In genomic region chr15:82849556-82850241, GRCh38 we compare ENCODE assay signal across 8 cellular contexts. TPM values are rescaled to one million over a fixed set of nuclear protein-coding genes. Genes with fewer than 3 reads are reported as not detected.
DNase-seq lines count a peak whose midpoint lies in the region; ATAC-seq and TF ChIP-seq lines count a peak whose summit lies in the region.

No MANE protein-coding gene starts in this region.

- H3K9ac ChIP-seq in fibroblast of lung (ENCODE audit: insufficient read depth, low read length) (no peak overlapping the region), subcutaneous abdominal adipose tissue (ENCODE audit: low read length in 5 of 5) (peak overlapping the region in 1 of 5 donors; percentile 37)

- no peak overlapping the region for H3K27ac ChIP-seq in fibroblast of lung (ENCODE audit: insufficient read depth, low read length)
- H3K27ac ChIP-seq in muscle layer of duodenum (ENCODE audit: low read length) = peak overlapping the region; percentile 45
- H3K27ac ChIP-seq in subcutaneous abdominal adipose tissue (ENCODE audit: low read depth, low read length) = no peak overlapping the region

- H3K36me3 ChIP-seq in fibroblast of lung (ENCODE audit: control insufficient read depth, insufficient read depth, low read length) (no peaks in the 10 kb centered on the region), muscle layer of duodenum (ENCODE audit: control insufficient read depth in 1 of 2, insufficient read depth in 2 of 2, low read length in 2 of 2) (no peaks in the 10 kb centered on the region), subcutaneous abdominal adipose tissue (ENCODE audit: control insufficient read depth in 5 of 5, insufficient read depth in 5 of 5, low read length in 5 of 5) (no peaks in the 10 kb centered on the region)

- peak; percentile 83 for ATAC-seq in activated CD8-positive, alpha-beta T cell treated with anti-CD3 and anti-CD28 coated beads for 36 hours

- DNase-seq in Calu3 (peak; percentile 59), HCEC 1CT (peak; percentile 83), NCI-H510A (lab: John Stamatoyannopoulos, UW) (peak; percentile 14), fibroblast of lung (ENCODE audit: low read depth in 2 of 2) (peak; percentile 80 to 81), amniotic stem cell (lab: John Stamatoyannopoulos, UW) (no peak)
- DNase-seq in activated CD8-positive, alpha-beta T cell treated with anti-CD3 and anti-CD28 coated beads for 36 hours = peak; percentile 69

- H3K4me3 Mint-ChIP-seq in Calu3 (ENCODE audit: low read depth, unreplicated experiment) = no peak overlapping the region
- H3K4me3 Mint-ChIP-seq in activated CD8-positive, alpha-beta T cell treated with anti-CD3 and anti-CD28 coated beads for 36 hours = no peak overlapping the region

- no peak overlapping the region for H3K27ac Mint-ChIP-seq in Calu3 (ENCODE audit: unreplicated experiment)
- H3K27ac Mint-ChIP-seq in activated CD8-positive, alpha-beta T cell treated with anti-CD3 and anti-CD28 coated beads for 36 hours = no peak overlapping the region

- intact Hi-C loops in Calu3 (cut with micrococcal nuclease; ENCODE audit: unreplicated experiment) = loop anchor here (1.0 to 2.0 kb wide), 2 partner anchors 137 to 151 kb away; partner anchors contain the start of gene RAMAC
- intact Hi-C loops in activated CD8-positive, alpha-beta T cell treated with anti-CD3 and anti-CD28 coated beads for 36 hours (cut with micrococcal nuclease) = loop anchor here (5.0 kb wide), 1 partner anchor 153 kb away; no protein-coding TSS in a partner anchor

- no TSS peak for BruUV-seq in Calu3 (replicated peaks; lab: Mats Ljungman, UMichigan)

- no peaks in the 10 kb centered on the region for H3K4me1 ChIP-seq in fibroblast of lung (ENCODE audit: control insufficient read depth, extremely low read depth, insufficient read depth, low read length)
- H3K4me1 ChIP-seq in muscle layer of duodenum (ENCODE audit: control insufficient read depth in 1 of 2, insufficient read depth in 2 of 2, low read length in 2 of 2) = peaks cover 4 to 10% of the 10 kb centered on the region in 2 donors
- H3K4me1 ChIP-seq in subcutaneous abdominal adipose tissue (ENCODE audit: control insufficient read depth in 5 of 5, insufficient read depth in 5 of 5, low read length in 5 of 5) = peaks cover 0 to 14% (median 10%) of the 10 kb centered on the region in 5 donors

- H3K4me2 ChIP-seq in fibroblast of lung (ENCODE audit: extremely low read depth, insufficient read depth, low read length) = peak overlapping the region; percentile 23

- CTCF ChIA-PET in Calu3 (lab: Charles Lee) = interaction anchor here (0.6 to 1.8 kb wide), 5 partner anchors 17 to 151 kb away, joined by 3 to 9 read pairs (median 4); partner anchors contain the start of gene RAMAC
- CTCF ChIA-PET in activated CD8-positive, alpha-beta T cell treated with anti-CD3 and anti-CD28 coated beads for 36 hours (lab: Charles Lee) = interaction anchor here (0.7 to 6.4 kb wide), 15 partner anchors 11 to 196 kb away, joined by 3 to 43 read pairs (median 5); partner anchors contain the start of gene RAMAC

- no peaks in the 10 kb centered on the region for H3K27me3 Mint-ChIP-seq in Calu3 (ENCODE audit: unreplicated experiment)
- H3K27me3 Mint-ChIP-seq in activated CD8-positive, alpha-beta T cell treated with anti-CD3 and anti-CD28 coated beads for 36 hours = no peaks in the 10 kb centered on the region

- H3K36me3 Mint-ChIP-seq in Calu3 (ENCODE audit: insufficient read depth, unreplicated experiment) = peaks cover 10% of the 10 kb centered on the region
- no peaks in the 10 kb centered on the region for H3K36me3 Mint-ChIP-seq in activated CD8-positive, alpha-beta T cell treated with anti-CD3 and anti-CD28 coated beads for 36 hours (ENCODE audit: low read depth)

- POLR2A ChIA-PET in activated CD8-positive, alpha-beta T cell treated with anti-CD3 and anti-CD28 coated beads for 36 hours (lab: Charles Lee) = interaction anchor here (0.8 to 1.6 kb wide), 2 partner anchors 11 to 218 kb away, joined by 3 to 4 read pairs; partner anchors contain the start of gene BTBD1

- H3K9me3 ChIP-seq in fibroblast of lung (ENCODE audit: control insufficient read depth, insufficient read depth, low read depth, low read length) (no peaks in the 10 kb centered on the region), muscle layer of duodenum (ENCODE audit: control insufficient read depth in 1 of 2, low read length in 2 of 2) (no peaks in the 10 kb centered on the region), subcutaneous abdominal adipose tissue (ENCODE audit: control insufficient read depth in 5 of 5, low read length in 5 of 5) (no peaks in the 10 kb centered on the region)

- H3K27me3 ChIP-seq in fibroblast of lung (ENCODE audit: control insufficient read depth, insufficient read depth, low read length) = no peaks in the 10 kb centered on the region
- no peaks in the 10 kb centered on the region for H3K27me3 ChIP-seq in muscle layer of duodenum (ENCODE audit: low read depth, low read length)
- H3K27me3 ChIP-seq in subcutaneous abdominal adipose tissue (ENCODE audit: control insufficient read depth in 5 of 5, insufficient read depth in 4 of 5, low read length in 5 of 5) = no peaks in the 10 kb centered on the region

- no peaks in the 10 kb centered on the region for H3K4me1 Mint-ChIP-seq in Calu3 (ENCODE audit: low read depth, unreplicated experiment)
- H3K4me1 Mint-ChIP-seq in activated CD8-positive, alpha-beta T cell treated with anti-CD3 and anti-CD28 coated beads for 36 hours (ENCODE audit: low read depth) = peaks cover 15% of the 10 kb centered on the region

- no peaks in the 10 kb centered on the region for H4K20me1 ChIP-seq in fibroblast of lung (ENCODE audit: control insufficient read depth, extremely low read depth, insufficient read depth, low read length)

- H3K4me3 ChIP-seq in fibroblast of lung (replicated peaks in 1 of 4; ENCODE audit: control extremely low read depth in 1 of 4, insufficient read depth in 1 of 4, low read depth in 3 of 4, low read length in 4 of 4) (no peak overlapping the region), muscle layer of duodenum (ENCODE audit: low read depth in 1 of 2, low read length in 2 of 2) (peak overlapping the region; percentile 8 to 24), subcutaneous abdominal adipose tissue (ENCODE audit: low read depth in 1 of 5, low read length in 5 of 5) (peak overlapping the region in 4 of 5 donors; percentile 42 to 49 (median 46))

- no peaks in the 10 kb centered on the region for H3K9me3 Mint-ChIP-seq in Calu3 (ENCODE audit: low read depth, unreplicated experiment)
- no peaks in the 10 kb centered on the region for H3K9me3 Mint-ChIP-seq in activated CD8-positive, alpha-beta T cell treated with anti-CD3 and anti-CD28 coated beads for 36 hours

- H2AFZ ChIP-seq in fibroblast of lung (ENCODE audit: low read length) = peak overlapping the region; percentile 66

- peak; percentile 59 for TF ChIP-seq CTCF in Calu3 (IDR thresholded peaks at IDR 0.05; ENCODE audit: unreplicated experiment)
- TF ChIP-seq CTCF in activated CD8-positive, alpha-beta T cell treated with anti-CD3 and anti-CD28 coated beads for 36 hours (IDR thresholded peaks at IDR 0.05) = peak; percentile 73
- TF ChIP-seq CTCF in fibroblast of lung (conservative IDR thresholded peaks at IDR 0.05 in 1 of 2, IDR thresholded peaks at IDR 0.05 in 1 of 2; ENCODE audit: low read depth in 1 of 2, low read length in 2 of 2) = peak; percentile 51 to 70

- H3K79me2 ChIP-seq in fibroblast of lung (ENCODE audit: control insufficient read depth, insufficient read depth, low read length) = no peaks in the 10 kb centered on the region

RNA-seq across cellular contexts. Expression of gene WHAMM, which starts 40.3 kb away (rescaled TPM):
- total RNA-seq in Calu3 (2022) = 12.1 and 12.5 TPM in 2 replicates
- total RNA-seq in activated CD8-positive, alpha-beta T cell treated with anti-CD3 and anti-CD28 coated beads for 36 hours = 1 to 10 TPM; 5.8 to 6.1 TPM
- total RNA-seq in fibroblast of lung = 4.9 and 5.6 TPM in 2 replicates
- 5.3 TPM in 2 replicates for polyA plus RNA-seq in fibroblast of lung
- 3.6 and 4.1 TPM in 2 replicates for polyA plus RNA-seq in fibroblast of lung (2012)
- polyA minus RNA-seq in fibroblast of lung (ENCODE audit: low replicate concordance) = 1.5 and 5.4 TPM in 2 replicates

RNA-seq across cellular contexts. Expression of gene FSD2, which starts 43.8 kb away (rescaled TPM):
- not detected in 2 replicates for total RNA-seq in Calu3 (2022)
- total RNA-seq in activated CD8-positive, alpha-beta T cell treated with anti-CD3 and anti-CD28 coated beads for 36 hours = not detected
- not detected in 2 replicates for total RNA-seq in fibroblast of lung
- not detected in 2 replicates for polyA plus RNA-seq in fibroblast of lung
- 0.02 TPM in 1 of 2 replicates, not detected in the other for polyA plus RNA-seq in fibroblast of lung (2012)
- polyA minus RNA-seq in fibroblast of lung (ENCODE audit: low replicate concordance) = not detected in 2 replicates

Comparison
In these comparisons a context has a peak if more than half of its experiments do, and no peak if none do; other contexts are left out.
1. H3K4me3 ChIP-seq: peak in muscle layer of duodenum (2 of 2) and subcutaneous abdominal adipose tissue (4 of 5); none in fibroblast of lung (0 of 4).
2. Peak in every context shown above with its lines, with median percentiles within 50 percentile points of each other: CTCF ChIP-seq.